Comparison of ENCODE assay signal across 11 cellular contexts in genomic region chr5:124825250-124825982, GRCh38.
DNase-seq lines count a peak whose midpoint lies in the region; ATAC-seq and TF ChIP-seq lines count a peak whose summit lies in the region.
"Had no signal": no experiment of that assay in that cellular context is flagged by ENCODE, and none has a peak within 500 bp of the region (broad histone marks: within the 10 kb centered on the region; RNA-seq: fewer than 3 reads in every experiment).

No MANE protein-coding gene starts in this region.

- TF ChIP-seq CTCF in endodermal cell (conservative IDR thresholded peaks at IDR 0.05) = no peak

- H3K36me3 ChIP-seq in naive thymus-derived CD4-positive, alpha-beta T cell (ENCODE audit: control insufficient read depth in 2 of 3, insufficient read depth in 3 of 3, low read length in 3 of 3) = no peaks in the 10 kb centered on the region
- H3K36me3 ChIP-seq in endodermal cell (ENCODE audit: control insufficient read depth, insufficient read depth, low read length) = no peaks in the 10 kb centered on the region

- no peaks in the 10 kb centered on the region for H3K27me3 ChIP-seq in naive thymus-derived CD4-positive, alpha-beta T cell (ENCODE audit: control insufficient read depth in 2 of 2, insufficient read depth in 2 of 2, low read length in 2 of 2)
- no peaks in the 10 kb centered on the region for H3K27me3 ChIP-seq in endodermal cell (ENCODE audit: control insufficient read depth, insufficient read depth, low read length, poor library complexity, severe bottlenecking)

- POLR2A ChIA-PET in naive thymus-derived CD4-positive, alpha-beta T cell (lab: Charles Lee) = no interaction called here

- no peak overlapping the region for H3K4me3 Mint-ChIP-seq in naive thymus-derived CD4-positive, alpha-beta T cell
- no peak overlapping the region for H3K4me3 Mint-ChIP-seq in endodermal cell
- H3K4me3 Mint-ChIP-seq: HFFc6 had no signal

- no peak overlapping the region for H3K9ac ChIP-seq in endodermal cell (ENCODE audit: extremely low read depth, low read length, poor library complexity, severe bottlenecking)

- no peak overlapping the region for H3K27ac ChIP-seq in naive thymus-derived CD4-positive, alpha-beta T cell (ENCODE audit: low read depth, low read length)
- no peak overlapping the region for H3K27ac ChIP-seq in endodermal cell (ENCODE audit: low read depth, low read length)

- intact Hi-C loops in naive thymus-derived CD4-positive, alpha-beta T cell (cut with micrococcal nuclease) = no loop called here
- intact Hi-C loops in Right ventricle myocardium inferior (cut with DNase I) = no loop called here

- ATAC-seq in GM18909 (IDR thresholded peaks at IDR 0.05; ENCODE audit: poor library complexity, unreplicated experiment) (peak; percentile 88), HG02588 (IDR thresholded peaks at IDR 0.05; ENCODE audit: unreplicated experiment) (peak; percentile 84), HG03469 (IDR thresholded peaks at IDR 0.05; ENCODE audit: unreplicated experiment) (peak; percentile 64), Right ventricle myocardium inferior (no peak)
- ATAC-seq in naive thymus-derived CD4-positive, alpha-beta T cell = peak; percentile 38

- CTCF ChIA-PET in naive thymus-derived CD4-positive, alpha-beta T cell (lab: Charles Lee) = no interaction called here

- H3K4me3 ChIP-seq in naive thymus-derived CD4-positive, alpha-beta T cell (ENCODE audit: low read length) = no peak overlapping the region
- H3K4me3 ChIP-seq in endodermal cell (ENCODE audit: low read length) = no peak overlapping the region

- no peaks in the 10 kb centered on the region for H3K9me3 ChIP-seq in naive thymus-derived CD4-positive, alpha-beta T cell (ENCODE audit: control insufficient read depth in 2 of 3, low read length in 3 of 3)
- no peaks in the 10 kb centered on the region for H3K9me3 ChIP-seq in endodermal cell (ENCODE audit: control insufficient read depth, low read length)

- 93% methylated on average over 5 of the region's 5 CpGs; no CpG with 5 or more reads in 1 of the 2 experiments for WGBS in endodermal cell (ENCODE audit: insufficient coverage in 1 of 2, insufficient read length in 1 of 2), 2 experiments

- DNase-seq in naive thymus-derived CD4-positive, alpha-beta T cell = no peak
- DNase-seq in amygdala (lab: John Stamatoyannopoulos, UW) = no peak
- DNase-seq in endodermal cell = no peak
- DNase-seq in Right ventricle myocardium inferior (ENCODE audit: missing footprints) = no peak
- DNase-seq in NCI-H2081 treated with DMSO at 0.1 percent for 48 hours (lab: John Stamatoyannopoulos, UW) = no peak
- DNase-seq: HFFc6; NCI-H1694; stimulated activated CD4-positive, alpha-beta T cell treated with anti-CD3 and anti-CD28 coated beads, Interleukin-2, amount 100 ng/mL, for 48 hours had no signal

- H3K4me1 ChIP-seq in naive thymus-derived CD4-positive, alpha-beta T cell (ENCODE audit: control insufficient read depth in 2 of 2, insufficient read depth in 2 of 2, low read length in 2 of 2) = no peaks in the 10 kb centered on the region
- H3K4me1 ChIP-seq in endodermal cell (ENCODE audit: control insufficient read depth, insufficient read depth, low read length) = no peaks in the 10 kb centered on the region

- no peak overlapping the region for H3K27ac Mint-ChIP-seq in naive thymus-derived CD4-positive, alpha-beta T cell
- H3K27ac Mint-ChIP-seq in endodermal cell = no peak overlapping the region
- H3K27ac Mint-ChIP-seq: HFFc6 had no signal

- H3K4me1 Mint-ChIP-seq in naive thymus-derived CD4-positive, alpha-beta T cell = peaks cover 0 to 2% (median 0%) of the 10 kb centered on the region in 7 donors
- peaks cover 17% of the 10 kb centered on the region for H3K4me1 Mint-ChIP-seq in endodermal cell

- peaks cover 0 to 4% (median 0%) of the 10 kb centered on the region in 5 donors for H3K27me3 Mint-ChIP-seq in naive thymus-derived CD4-positive, alpha-beta T cell
- no peaks in the 10 kb centered on the region for H3K27me3 Mint-ChIP-seq in endodermal cell (ENCODE audit: insufficient read depth)

- peaks cover 0 to 7% (median 0%) of the 10 kb centered on the region in 11 donors for H3K9me3 Mint-ChIP-seq in naive thymus-derived CD4-positive, alpha-beta T cell
- H3K9me3 Mint-ChIP-seq in endodermal cell = no peaks in the 10 kb centered on the region

- H3K36me3 Mint-ChIP-seq in naive thymus-derived CD4-positive, alpha-beta T cell = no peaks in the 10 kb centered on the region
- H3K36me3 Mint-ChIP-seq in endodermal cell (ENCODE audit: low read depth) = no peaks in the 10 kb centered on the region
